ENCODE assay signal across 9 cellular contexts in the genomic region with DNA sequence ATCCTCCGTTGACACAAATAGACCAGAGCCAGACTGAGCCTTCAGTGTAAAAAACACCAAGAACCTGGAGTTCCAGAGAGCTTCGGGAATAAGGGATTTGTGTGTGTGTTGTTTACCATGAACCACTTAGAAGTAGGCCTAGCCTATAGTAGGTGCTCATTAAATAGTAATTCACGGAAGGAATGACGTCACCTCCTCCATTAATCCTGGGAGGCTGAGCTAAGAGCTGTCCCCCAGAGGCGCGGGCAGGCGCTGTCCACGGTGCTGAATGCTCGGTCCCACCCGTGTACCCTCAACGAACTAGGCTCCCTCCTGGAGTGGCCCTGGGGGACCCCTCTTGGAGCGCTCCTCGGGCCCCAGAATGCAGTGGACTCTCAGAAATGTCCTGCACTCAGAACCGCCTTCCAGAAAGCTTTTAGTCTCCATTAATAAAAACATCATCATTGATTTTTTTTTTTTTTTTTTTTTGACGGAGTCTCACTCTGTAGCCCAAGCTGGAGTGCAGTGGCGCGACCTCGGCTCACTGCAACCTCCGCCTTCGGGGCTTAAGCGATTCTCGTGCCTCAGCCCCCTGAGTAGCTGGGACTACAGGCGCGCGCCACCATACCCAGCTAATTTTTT. TPM values are rescaled to one million over a fixed set of nuclear protein-coding genes. Genes with fewer than 3 reads are reported as not detected.
A peak's percentile ranks its signal among the peaks of the same experiment; 100 is the strongest.
DNase-seq lines count a peak whose midpoint lies in the region; ATAC-seq and TF ChIP-seq lines count a peak whose summit lies in the region.
"Had no signal": no experiment of that assay in that cellular context is flagged by ENCODE, and none has a peak within 500 bp of the region (broad histone marks: within the 10 kb centered on the region; RNA-seq: fewer than 3 reads in every experiment).

No MANE protein-coding gene starts in this region.

- H3K27me3 Mint-ChIP-seq in type B pancreatic cell: peaks cover 87% of the 10 kb centered on the region

- H3K27ac ChIP-seq in cardiac muscle cell: no peak overlapping the region
- H3K27ac ChIP-seq: VCaP had no signal

- DNase-seq in activated T-cell treated with anti-CD3 and anti-CD28 coated beads for 1 hour (ENCODE audit: low read depth): peak; percentile 27
- DNase-seq in activated T-cell treated with anti-CD3 and anti-CD28 coated beads for 4 hours: no peak
- DNase-seq in activated CD4-positive, alpha-beta T cell treated with anti-CD3 and anti-CD28 coated beads, Interleukin-2, amount 50 U/mL, for 1 hour: peak; percentile 33
- DNase-seq in cardiac muscle cell (ENCODE audit: low read depth in 1 of 2, low spot score in 1 of 2): peak; percentile 58 to 81
- DNase-seq in stimulated activated effector memory CD8-positive, alpha-beta T cell treated with anti-CD3 and anti-CD28 coated beads, Interleukin-12 subunit alpha, Interleukin-12 subunit beta, amount 100 ng/mL, for 72 hours (ENCODE audit: low spot score in 2 of 2): peak; percentile 22 to 59
- no peak for DNase-seq in type B pancreatic cell (ENCODE audit: extremely low spot score, unreplicated experiment)

- no peak for ATAC-seq in stimulated activated effector memory CD8-positive, alpha-beta T cell treated with anti-CD3 and anti-CD28 coated beads, Interleukin-12 subunit alpha, Interleukin-12 subunit beta, amount 100 ng/mL, for 72 hours
- no peak for ATAC-seq in GM21786 (IDR thresholded peaks at IDR 0.05; ENCODE audit: unreplicated experiment)
- ATAC-seq in HG03460 (IDR thresholded peaks at IDR 0.05; ENCODE audit: unreplicated experiment): no peak

- peaks cover 7% of the 10 kb centered on the region for H3K4me1 ChIP-seq in cardiac muscle cell (ENCODE audit: low read depth)

- H3K4me3 Mint-ChIP-seq in stimulated activated effector memory CD8-positive, alpha-beta T cell treated with anti-CD3 and anti-CD28 coated beads, Interleukin-12 subunit alpha, Interleukin-12 subunit beta, amount 100 ng/mL, for 72 hours: no peak overlapping the region
- no peak overlapping the region for H3K4me3 Mint-ChIP-seq in type B pancreatic cell

- peaks cover 14% of the 10 kb centered on the region for H3K27me3 ChIP-seq in cardiac muscle cell

- no peak overlapping the region for H3K4me3 ChIP-seq in cardiac muscle cell

- no peak overlapping the region for H3K27ac Mint-ChIP-seq in stimulated activated effector memory CD8-positive, alpha-beta T cell treated with anti-CD3 and anti-CD28 coated beads, Interleukin-12 subunit alpha, Interleukin-12 subunit beta, amount 100 ng/mL, for 72 hours
- no peak overlapping the region for H3K27ac Mint-ChIP-seq in type B pancreatic cell

- H3K36me3 ChIP-seq in cardiac muscle cell: no peaks in the 10 kb centered on the region

- H3K4me1 Mint-ChIP-seq in stimulated activated effector memory CD8-positive, alpha-beta T cell treated with anti-CD3 and anti-CD28 coated beads, Interleukin-12 subunit alpha, Interleukin-12 subunit beta, amount 100 ng/mL, for 72 hours: peaks cover 21% of the 10 kb centered on the region
- no peaks in the 10 kb centered on the region for H3K4me1 Mint-ChIP-seq in type B pancreatic cell (ENCODE audit: unreplicated experiment)

- H3K9me3 Mint-ChIP-seq in stimulated activated effector memory CD8-positive, alpha-beta T cell treated with anti-CD3 and anti-CD28 coated beads, Interleukin-12 subunit alpha, Interleukin-12 subunit beta, amount 100 ng/mL, for 72 hours: no peaks in the 10 kb centered on the region
- no peaks in the 10 kb centered on the region for H3K9me3 Mint-ChIP-seq in type B pancreatic cell

- H3K9me3 ChIP-seq in cardiac muscle cell (ENCODE audit: low read depth): no peaks in the 10 kb centered on the region

- no peaks in the 10 kb centered on the region for H3K36me3 Mint-ChIP-seq in stimulated activated effector memory CD8-positive, alpha-beta T cell treated with anti-CD3 and anti-CD28 coated beads, Interleukin-12 subunit alpha, Interleukin-12 subunit beta, amount 100 ng/mL, for 72 hours
- H3K36me3 Mint-ChIP-seq in type B pancreatic cell: no peaks in the 10 kb centered on the region

- no peak for TF ChIP-seq CTCF in cardiac muscle cell (IDR thresholded peaks at IDR 0.05; ENCODE audit: low read depth, low read length)
- TF ChIP-seq CTCF in type B pancreatic cell (conservative IDR thresholded peaks at IDR 0.05): no peak

RNA-seq across cellular contexts. Expression of a gene that starts 6.5 kb away (rescaled TPM):
- total RNA-seq in cardiac muscle cell (0.21 and 0.54 TPM in 2 replicates), type B pancreatic cell (ENCODE audit: low replicate concordance) (4.3 and 6.2 TPM in 2 replicates)
- 0.31 and 0.74 TPM in 2 replicates for polyA plus RNA-seq in cardiac muscle cell

RNA-seq across cellular contexts. Expression of a gene that starts 37.7 kb away (rescaled TPM):
- total RNA-seq in cardiac muscle cell (48.6 and 61.7 TPM in 2 replicates), type B pancreatic cell (ENCODE audit: low replicate concordance) (87.1 and 93.6 TPM in 2 replicates)
- polyA plus RNA-seq in cardiac muscle cell: 60.4 and 73.9 TPM in 2 replicates

Comparison
In these comparisons a context has a peak if more than half of its experiments do, and no peak if none do; other contexts are left out.
1. DNase-seq: peak in activated T-cell treated with anti-CD3 and anti-CD28 coated beads for 1 hour (single experiment), activated CD4-positive, alpha-beta T cell treated with anti-CD3 and anti-CD28 coated beads, Interleukin-2, amount 50 U/mL, for 1 hour (single experiment), cardiac muscle cell (2 of 2) and stimulated activated effector memory CD8-positive, alpha-beta T cell treated with anti-CD3 and anti-CD28 coated beads, Interleukin-12 subunit alpha, Interleukin-12 subunit beta, amount 100 ng/mL, for 72 hours (2 of 2); none in activated T-cell treated with anti-CD3 and anti-CD28 coated beads for 4 hours (single experiment) and type B pancreatic cell (single experiment).